Comparison of ENCODE assay signal across 8 cellular contexts in the genomic region with DNA sequence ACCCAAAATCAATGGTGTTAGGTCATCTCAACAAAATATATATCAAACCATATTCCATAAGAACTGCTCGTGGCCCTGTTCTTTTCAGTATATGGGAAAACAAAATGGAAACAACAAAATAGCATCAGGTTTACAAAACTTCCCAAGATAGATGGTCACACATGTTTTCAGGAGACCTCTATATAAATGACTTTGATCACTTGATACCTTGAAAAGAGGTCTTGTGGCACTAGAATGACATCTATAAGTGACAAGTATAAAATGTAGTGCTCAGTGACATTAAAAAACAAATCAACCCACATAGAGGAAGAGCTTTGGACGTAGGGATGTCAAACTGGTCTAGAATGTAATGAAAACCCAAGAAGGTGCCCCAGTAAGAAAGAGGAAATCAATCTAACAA. TPM values are rescaled to one million over a fixed set of nuclear protein-coding genes. Genes with fewer than 3 reads are reported as not detected.
DNase-seq lines count a peak whose midpoint lies in the region; ATAC-seq and TF ChIP-seq lines count a peak whose summit lies in the region.
"Not testable (repeated sequence)": the region's sequence is repeated elsewhere in the genome, so short reads cannot be mapped to it uniquely, and the experiment has no call there.

A gene with protein sequence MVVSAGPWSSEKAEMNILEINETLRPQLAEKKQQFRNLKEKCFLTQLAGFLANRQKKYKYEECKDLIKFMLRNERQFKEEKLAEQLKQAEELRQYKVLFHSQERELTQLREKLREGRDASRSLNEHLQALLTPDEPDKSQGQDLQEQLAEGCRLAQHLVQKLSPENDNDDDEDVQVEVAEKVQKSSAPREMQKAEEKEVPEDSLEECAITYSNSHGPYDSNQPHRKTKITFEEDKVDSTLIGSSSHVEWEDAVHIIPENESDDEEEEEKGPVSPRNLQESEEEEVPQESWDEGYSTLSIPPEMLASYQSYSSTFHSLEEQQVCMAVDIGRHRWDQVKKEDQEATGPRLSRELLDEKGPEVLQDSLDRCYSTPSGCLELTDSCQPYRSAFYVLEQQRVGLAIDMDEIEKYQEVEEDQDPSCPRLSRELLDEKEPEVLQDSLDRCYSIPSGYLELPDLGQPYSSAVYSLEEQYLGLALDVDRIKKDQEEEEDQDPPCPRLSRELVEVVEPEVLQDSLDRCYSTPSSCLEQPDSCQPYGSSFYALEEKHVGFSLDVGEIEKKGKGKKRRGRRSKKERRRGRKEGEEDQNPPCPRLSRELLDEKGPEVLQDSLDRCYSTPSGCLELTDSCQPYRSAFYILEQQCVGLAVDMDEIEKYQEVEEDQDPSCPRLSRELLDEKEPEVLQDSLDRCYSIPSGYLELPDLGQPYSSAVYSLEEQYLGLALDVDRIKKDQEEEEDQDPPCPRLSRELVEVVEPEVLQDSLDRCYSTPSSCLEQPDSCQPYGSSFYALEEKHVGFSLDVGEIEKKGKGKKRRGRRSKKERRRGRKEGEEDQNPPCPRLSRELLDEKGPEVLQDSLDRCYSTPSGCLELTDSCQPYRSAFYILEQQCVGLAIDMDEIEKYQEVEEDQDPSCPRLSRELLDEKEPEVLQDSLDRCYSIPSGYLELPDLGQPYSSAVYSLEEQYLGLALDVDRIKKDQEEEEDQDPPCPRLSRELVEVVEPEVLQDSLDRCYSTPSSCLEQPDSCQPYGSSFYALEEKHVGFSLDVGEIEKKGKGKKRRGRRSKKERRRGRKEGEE (N-terminal part only) (plus strand): TSS at position 301 of the 400 bp plus-strand sequence. CDS start 888 bp downstream, outside the sequence.

- not testable (repeated sequence) for H3K27ac Mint-ChIP-seq in CD8-positive, alpha-beta memory T cell; WTC11; activated T-helper 17 cell treated with anti-CD3 and anti-CD28 coated beads, Interleukin-2, amount 50 U/mL, for 72 hours; natural killer cell treated with Interleukin-12 subunit alpha and Interleukin-12 subunit beta and Interleukin-15 and Interleukin-18, amount 100 ng/mL, for 72 hours

- not testable (repeated sequence) for ATAC-seq in WTC11; activated T-helper 17 cell treated with anti-CD3 and anti-CD28 coated beads, Interleukin-2, amount 50 U/mL, for 72 hours (replicated peaks); esophagus mucosa; natural killer cell treated with Interleukin-12 subunit alpha and Interleukin-12 subunit beta and Interleukin-15 and Interleukin-18, amount 100 ng/mL, for 72 hours

- not testable (repeated sequence) for H3K9me3 ChIP-seq in CD8-positive, alpha-beta memory T cell (ENCODE audit: low read length); skeletal muscle tissue (ENCODE audit: control insufficient read depth in 3 of 3, low read length in 3 of 3)

- 90 to 100% methylated on average over 1 of the region's 2 CpGs for WGBS in lower leg skin, 2 donors

- not testable (repeated sequence) for H3K27ac ChIP-seq in CD8-positive, alpha-beta memory T cell (ENCODE audit: low read depth, low read length); skeletal muscle tissue (ENCODE audit: low read depth, low read length)

- H3K4me3 ChIP-seq in CD8-positive, alpha-beta memory T cell (ENCODE audit: low read length); lower leg skin (ENCODE audit: low read depth, poor library complexity, severe bottlenecking); skeletal muscle tissue (ENCODE audit: low read length in 3 of 3): not testable (repeated sequence)

- not testable (repeated sequence) for H3K4me3 Mint-ChIP-seq in CD8-positive, alpha-beta memory T cell; WTC11; activated T-helper 17 cell treated with anti-CD3 and anti-CD28 coated beads, Interleukin-2, amount 50 U/mL, for 72 hours; natural killer cell treated with Interleukin-12 subunit alpha and Interleukin-12 subunit beta and Interleukin-15 and Interleukin-18, amount 100 ng/mL, for 72 hours

- not testable (repeated sequence) for H3K27me3 ChIP-seq in CD8-positive, alpha-beta memory T cell (ENCODE audit: insufficient read depth, low read length, poor library complexity, severe bottlenecking); skeletal muscle tissue (ENCODE audit: control insufficient read depth in 3 of 3, insufficient read depth in 3 of 3, low read length in 3 of 3)

- TF ChIP-seq CTCF in WTC11 (IDR thresholded peaks at IDR 0.05); lower leg skin (IDR thresholded peaks at IDR 0.05): not testable (repeated sequence)

- not testable (repeated sequence) for DNase-seq in CD8-positive, alpha-beta memory T cell; WTC11 (ENCODE audit: low spot score); lower leg skin (ENCODE audit: low spot score in 2 of 2); natural killer cell treated with Interleukin-12 subunit alpha and Interleukin-12 subunit beta and Interleukin-15 and Interleukin-18, amount 100 ng/mL, for 72 hours (ENCODE audit: low spot score); ureter (ENCODE audit: low spot score)

- not testable (repeated sequence) for H3K36me3 ChIP-seq in CD8-positive, alpha-beta memory T cell (ENCODE audit: insufficient read depth, low read length); skeletal muscle tissue (ENCODE audit: control insufficient read depth in 3 of 3, insufficient read depth in 3 of 3, low read length in 3 of 3)

- intact Hi-C loops in lower leg skin (cut with DNase I; ENCODE audit: low total_unique reads): not testable (repeated sequence)

- not testable (repeated sequence) for H3K9ac ChIP-seq in skeletal muscle tissue (ENCODE audit: low read depth in 1 of 3, low read length in 3 of 3)

- H3K27me3 Mint-ChIP-seq in CD8-positive, alpha-beta memory T cell; WTC11 (ENCODE audit: low read depth); activated T-helper 17 cell treated with anti-CD3 and anti-CD28 coated beads, Interleukin-2, amount 50 U/mL, for 72 hours; natural killer cell treated with Interleukin-12 subunit alpha and Interleukin-12 subunit beta and Interleukin-15 and Interleukin-18, amount 100 ng/mL, for 72 hours: not testable (repeated sequence)

- peaks cover 0 to 12% (median 1%) of the 10 kb centered on the region in 3 donors for H3K36me3 Mint-ChIP-seq in CD8-positive, alpha-beta memory T cell
- H3K36me3 Mint-ChIP-seq in WTC11; activated T-helper 17 cell treated with anti-CD3 and anti-CD28 coated beads, Interleukin-2, amount 50 U/mL, for 72 hours (ENCODE audit: low read depth); natural killer cell treated with Interleukin-12 subunit alpha and Interleukin-12 subunit beta and Interleukin-15 and Interleukin-18, amount 100 ng/mL, for 72 hours: not testable (repeated sequence)

- TF ChIP-seq POLR2A in lower leg skin (IDR thresholded peaks at IDR 0.05): not testable (repeated sequence)

- not testable (repeated sequence) for H3K4me1 ChIP-seq in CD8-positive, alpha-beta memory T cell (ENCODE audit: insufficient read depth, low read length); skeletal muscle tissue (ENCODE audit: control insufficient read depth in 3 of 3, insufficient read depth in 3 of 3, low read length in 3 of 3)

- CTCF ChIA-PET in CD8-positive, alpha-beta memory T cell (lab: Charles Lee); WTC11 (lab: Charles Lee): not testable (repeated sequence)

- POLR2A ChIA-PET in CD8-positive, alpha-beta memory T cell (lab: Charles Lee); WTC11 (lab: Charles Lee): not testable (repeated sequence)

- not testable (repeated sequence) for H3K9me3 Mint-ChIP-seq in CD8-positive, alpha-beta memory T cell; WTC11; activated T-helper 17 cell treated with anti-CD3 and anti-CD28 coated beads, Interleukin-2, amount 50 U/mL, for 72 hours; natural killer cell treated with Interleukin-12 subunit alpha and Interleukin-12 subunit beta and Interleukin-15 and Interleukin-18, amount 100 ng/mL, for 72 hours

- H3K4me1 Mint-ChIP-seq in CD8-positive, alpha-beta memory T cell; WTC11; activated T-helper 17 cell treated with anti-CD3 and anti-CD28 coated beads, Interleukin-2, amount 50 U/mL, for 72 hours; natural killer cell treated with Interleukin-12 subunit alpha and Interleukin-12 subunit beta and Interleukin-15 and Interleukin-18, amount 100 ng/mL, for 72 hours (ENCODE audit: low read depth in 2 of 2): not testable (repeated sequence)

RNA-seq across cellular contexts. Expression of the gene that starts here (rescaled TPM):
- total RNA-seq in CD8-positive, alpha-beta memory T cell: 10 to 100 TPM; 15.6 to 16.6 TPM
- 4.9 TPM for polyA plus RNA-seq in CD8-positive, alpha-beta memory T cell
- total RNA-seq in WTC11 (2021): 9.3 to 10.1 TPM (median 10.1 TPM) in 3 replicates
- total RNA-seq in activated T-helper 17 cell treated with anti-CD3 and anti-CD28 coated beads, Interleukin-2, amount 50 U/mL, for 72 hours: 10 to 100 TPM; 23.9 to 45.1 TPM
- total RNA-seq in esophagus mucosa: 12.0 TPM
- 10 to 100 TPM in 3 of 4 donors, 1 to 10 TPM in 1; 9.7 to 23.6 (median 19.8) TPM for total RNA-seq in lower leg skin
- 10 to 100 TPM; 27.4 to 41.1 TPM for total RNA-seq in natural killer cell treated with Interleukin-12 subunit alpha and Interleukin-12 subunit beta and Interleukin-15 and Interleukin-18, amount 100 ng/mL, for 72 hours
- 13.6 TPM for total RNA-seq in skeletal muscle tissue
- total RNA-seq in ureter: 21.8 TPM
